ENCODE assay signal across 8 cellular contexts in the genomic region with DNA sequence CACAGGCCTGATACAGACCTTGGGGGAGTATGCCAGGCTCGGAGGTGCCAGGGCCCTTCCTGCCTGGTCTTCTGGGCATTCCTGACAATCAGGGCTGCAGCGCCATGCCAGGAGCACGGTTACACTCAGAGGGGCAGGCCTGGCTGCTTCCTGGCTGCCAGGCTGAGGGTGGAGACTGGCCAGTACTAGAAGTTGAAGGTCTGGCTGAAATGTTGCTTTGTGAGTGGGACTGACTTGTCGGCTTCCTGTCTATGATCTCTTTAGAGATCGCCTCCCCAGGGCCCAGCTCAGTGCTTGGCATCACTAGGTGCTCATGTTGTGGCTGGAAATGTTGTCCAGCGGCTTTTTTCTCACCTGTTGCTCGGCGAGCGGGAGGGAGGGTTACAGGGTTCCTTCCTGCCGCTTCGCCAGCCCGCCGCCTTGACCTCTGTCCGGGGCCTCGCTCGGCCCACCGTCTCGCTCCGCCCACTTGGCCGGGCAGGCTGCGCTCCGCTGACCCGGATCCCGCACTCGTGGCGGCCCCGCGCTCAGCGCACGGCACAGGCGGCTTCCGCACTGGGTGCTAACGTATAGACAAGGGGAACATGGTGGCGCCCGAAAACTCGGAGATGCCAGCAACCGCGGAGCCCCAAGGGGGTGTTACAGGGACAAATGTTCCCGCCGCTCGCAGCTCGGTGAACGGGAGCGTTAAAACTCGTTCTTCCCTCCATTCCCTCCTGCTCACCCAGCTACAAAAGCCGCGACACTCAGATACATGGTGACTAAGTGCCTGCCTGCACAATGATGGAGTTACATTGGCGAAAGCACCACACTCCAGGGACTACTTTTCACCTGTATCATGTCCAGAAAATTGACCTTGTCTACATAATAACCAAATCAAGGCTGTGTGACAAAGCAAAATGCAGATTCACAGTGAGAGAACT. TPM values are rescaled to one million over a fixed set of nuclear protein-coding genes. Genes with fewer than 3 reads are reported as not detected.
DNase-seq lines count a peak whose midpoint lies in the region; ATAC-seq and TF ChIP-seq lines count a peak whose summit lies in the region.

No MANE protein-coding gene starts in this region.

- H3K27me3 Mint-ChIP-seq in memory B cell (peaks cover 3% of the 10 kb centered on the region), type B pancreatic cell (peaks cover 3% of the 10 kb centered on the region)

- H3K27ac Mint-ChIP-seq in memory B cell (peak overlapping the region; percentile 81), type B pancreatic cell (peak overlapping the region; percentile 39)

- ATAC-seq in GM18907 (IDR thresholded peaks at IDR 0.05; ENCODE audit: unreplicated experiment) (peak; percentile 69), HG03354 (IDR thresholded peaks at IDR 0.05; ENCODE audit: poor library complexity, severe bottlenecking, unreplicated experiment) (peak; percentile 73), memory B cell (ENCODE audit: low read depth) (peak; percentile 87), HG03039 (IDR thresholded peaks at IDR 0.05; ENCODE audit: unreplicated experiment) (no peak)

- H3K36me3 Mint-ChIP-seq in memory B cell (no peaks in the 10 kb centered on the region), type B pancreatic cell (peaks cover 9% of the 10 kb centered on the region)

- TF ChIP-seq CTCF in choroid plexus epithelial cell (conservative IDR thresholded peaks at IDR 0.05; ENCODE audit: low read depth, low read length) (no peak), type B pancreatic cell (conservative IDR thresholded peaks at IDR 0.05) (no peak)

- DNase-seq in AG20443 (ENCODE audit: low spot score) (peak; percentile 68), choroid plexus epithelial cell (ENCODE audit: low read depth) (peak; percentile 54), memory B cell (ENCODE audit: low spot score in 2 of 2) (peak; percentile 30 to 50), type B pancreatic cell (ENCODE audit: extremely low spot score, unreplicated experiment) (no peak), NCI-H2227 (lab: John Stamatoyannopoulos, UW; ENCODE audit: unreplicated experiment) (no peak)

- H3K4me3 ChIP-seq in choroid plexus epithelial cell (ENCODE audit: low read depth, low read length), result no peak overlapping the region

- H3K4me1 Mint-ChIP-seq in memory B cell, result peaks cover 15% of the 10 kb centered on the region
- peaks cover 8% of the 10 kb centered on the region for H3K4me1 Mint-ChIP-seq in type B pancreatic cell (ENCODE audit: unreplicated experiment)

- no peaks in the 10 kb centered on the region for H3K9me3 Mint-ChIP-seq in memory B cell
- no peaks in the 10 kb centered on the region for H3K9me3 Mint-ChIP-seq in type B pancreatic cell

- H3K4me3 Mint-ChIP-seq in memory B cell (peak overlapping the region; percentile 84), type B pancreatic cell (peak overlapping the region; percentile 84)

RNA-seq across cellular contexts. Expression of a gene that starts 32.7 kb away (rescaled TPM):
- total RNA-seq in type B pancreatic cell (ENCODE audit: low replicate concordance), result 0.99 and 2.0 TPM in 2 replicates

Comparison
In these comparisons a context has a peak if more than half of its experiments do, and no peak if none do; other contexts are left out.
1. DNase-seq: peak in AG20443 (single experiment), choroid plexus epithelial cell (single experiment) and memory B cell (2 of 2); none in type B pancreatic cell (single experiment) and NCI-H2227 (single experiment).